ENCODE assay signal across 26 cellular contexts in genomic region chr3:115134648-115135347, GRCh38.
"Had no signal": no experiment of that assay in that cellular context is flagged by ENCODE, and none has a peak within 500 bp of the region (broad histone marks: within the 10 kb centered on the region; RNA-seq: fewer than 3 reads in every experiment).

No MANE protein-coding gene starts in this region.

- ATAC-seq: esophagus mucosa; left colon; left ventricle myocardium superior; lower lobe of right lung; naive thymus-derived CD8-positive, alpha-beta T cell; right lobe of liver; stimulated activated naive B cell treated with anti-CD40 and anti-IgM and Interleukin-4, amounts not matched to agents 10 μg/mL and 1 μg/mL and 100 μg/mL, for 72 hours had no signal

- H2AFZ ChIP-seq: hepatocyte had no signal

- H3K4me3 ChIP-seq: dorsolateral prefrontal cortex, gastrocnemius medialis, hepatocyte, lower lobe of right lung, ovary, right lobe of liver, thoracic aorta, tibial nerve, upper lobe of left lung had no signal

- H3K27ac ChIP-seq: dorsolateral prefrontal cortex, epithelial cell of prostate, hepatocyte, lower lobe of right lung, ovary, right lobe of liver, thoracic aorta, tibial nerve, upper lobe of left lung had no signal

- H3K36me3 ChIP-seq: gastrocnemius medialis, lower lobe of right lung, ovary, right lobe of liver, thoracic aorta, tibial nerve, upper lobe of left lung had no signal

- H3K4me2 ChIP-seq: hepatocyte had no signal

- H3K4me1 ChIP-seq: lower lobe of right lung, right lobe of liver, upper lobe of left lung had no signal

- DNase-seq: dorsolateral prefrontal cortex; effector CD4-positive, alpha-beta T cell; endodermal cell; foreskin fibroblast; gastrocnemius medialis; head of caudate nucleus; kidney glomerular epithelial cell; left colon; left ventricle myocardium superior; lower lobe of right lung; naive thymus-derived CD8-positive, alpha-beta T cell; occipital lobe; ovary; right lobe of liver; small intestine; stimulated activated CD4-positive, alpha-beta T cell treated with anti-CD3 and anti-CD28 coated beads, Interleukin-15, amount 100 ng/mL, for 24 hours; stimulated activated CD4-positive, alpha-beta T cell treated with anti-CD3 and anti-CD28 coated beads, Interleukin-2, amount 100 ng/mL, for 48 hours; stimulated activated naive B cell treated with anti-CD40 and anti-IgM and Interleukin-4, amounts not matched to agents 10 μg/mL and 1 μg/mL and 100 μg/mL, for 72 hours; upper lobe of left lung had no signal

- FAIRE-seq: colon, small intestine, urothelium cell line had no signal

- H3K79me2 ChIP-seq: hepatocyte had no signal

- H3K9me3 ChIP-seq: gastrocnemius medialis, lower lobe of right lung, ovary, right lobe of liver, thoracic aorta, upper lobe of left lung had no signal

- H3K27me3 ChIP-seq: dorsolateral prefrontal cortex, gastrocnemius medialis, hepatocyte, ovary, right lobe of liver, tibial nerve, upper lobe of left lung had no signal
